In the genomic region with DNA sequence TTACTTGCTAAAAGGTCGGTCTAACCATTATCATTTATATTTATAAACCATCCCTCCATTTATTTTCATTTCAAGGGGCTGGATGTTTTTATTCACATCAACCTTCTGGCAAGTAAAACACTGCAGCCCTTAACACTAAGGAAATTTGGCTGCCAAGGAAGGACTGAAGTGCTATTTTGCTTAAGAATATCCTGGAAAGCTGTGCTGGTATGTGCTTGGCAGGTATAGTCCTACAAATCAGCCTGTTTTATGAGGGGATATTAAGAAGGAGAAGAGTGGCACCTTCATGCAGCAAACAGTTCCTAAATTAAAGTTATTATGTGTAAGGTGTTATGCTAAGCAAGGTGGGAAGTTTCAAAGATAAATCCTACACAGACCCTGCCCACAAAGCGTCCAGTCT, we compare ENCODE assay signal across 23 cellular contexts. TPM values are rescaled to one million over a fixed set of nuclear protein-coding genes. Genes with fewer than 3 reads are reported as not detected.
A peak's percentile ranks its signal among the peaks of the same experiment; 100 is the strongest.
DNase-seq lines count a peak whose midpoint lies in the region; ATAC-seq, FAIRE-seq and TF ChIP-seq lines count a peak whose summit lies in the region.
"Had no signal": no experiment of that assay in that cellular context is flagged by ENCODE, and none has a peak within 500 bp of the region (broad histone marks: within the 10 kb centered on the region; RNA-seq: fewer than 3 reads in every experiment).

No MANE protein-coding gene starts in this region.

- 59 to 86% (median 75%) methylated on average over 2 of the region's 2 CpGs for WGBS in stomach, 5 donors

- H3K27me3 ChIP-seq in GM23338 (ENCODE audit: insufficient read depth) (no peaks in the 10 kb centered on the region), astrocyte (ENCODE audit: insufficient read depth, low read length) (no peaks in the 10 kb centered on the region), muscle layer of colon (ENCODE audit: control insufficient read depth in 1 of 2, insufficient read depth in 2 of 2, low read length in 2 of 2) (no peaks in the 10 kb centered on the region), stomach (no peaks in the 10 kb centered on the region)
- H3K27me3 ChIP-seq: neutrophil, Peyer's patch had no signal

- H3K9me3 ChIP-seq in astrocyte (ENCODE audit: insufficient read depth, low read depth, low read length) (peaks cover 4% of the 10 kb centered on the region), muscle layer of colon (ENCODE audit: low read length) (no peaks in the 10 kb centered on the region), stomach (peaks cover 0 to 6% (median 0%) of the 10 kb centered on the region in 4 donors)
- H3K9me3 ChIP-seq: neutrophil, Peyer's patch had no signal

- intact Hi-C loops in stomach (cut with DNase I; ENCODE audit: low total_unique reads) = no loop called here

- no peak for DNase-seq in GM23338 (ENCODE audit: low spot score)
- no peak for DNase-seq in astrocyte (ENCODE audit: low read depth)
- no peak for DNase-seq in stomach
- DNase-seq in SHP77 (lab: John Stamatoyannopoulos, UW) = no peak
- no peak for DNase-seq in A172 (ENCODE audit: low spot score)
- DNase-seq in LoVo (ENCODE audit: low spot score) = no peak
- DNase-seq: activated CD4-positive, alpha-beta T cell treated with anti-CD3 and anti-CD28 coated beads for 36 hours; activated CD8-positive, alpha-beta memory T cell treated with anti-CD3 and anti-CD28 coated beads, Interleukin-2, amount 10 ng/mL, durations not matched to agents 7 days and 5 days; activated naive CD8-positive, alpha-beta T cell treated with anti-CD3 and anti-CD28 coated beads, Interleukin-2, amount 50 U/mL, for 24 hours; caudate nucleus; CD4-positive, CD25-positive, alpha-beta regulatory T cell; DMS53; effector memory CD4-positive, alpha-beta T cell; NCI-H1436; Peyer's patch; SK-N-SH; stimulated activated CD4-positive, alpha-beta T cell treated with anti-CD3 and anti-CD28 coated beads, Interleukin-4, amount 100 ng/mL, for 24 hours; T-helper 9 cell had no signal

- ATAC-seq in GM23338 = no peak
- ATAC-seq in activated CD4-positive, CD25-positive, alpha-beta regulatory T cell treated with anti-CD3 and anti-CD28 coated beads, Interleukin-2, amount 50 U/mL, for 24 hours = no peak
- ATAC-seq: activated CD4-positive, alpha-beta T cell treated with anti-CD3 and anti-CD28 coated beads for 36 hours; activated CD8-positive, alpha-beta memory T cell treated with anti-CD3 and anti-CD28 coated beads, Interleukin-2, amount 10 ng/mL, durations not matched to agents 7 days and 5 days; activated naive CD8-positive, alpha-beta T cell treated with anti-CD3 and anti-CD28 coated beads, Interleukin-2, amount 50 U/mL, for 24 hours had no signal

- TF ChIP-seq CTCF in GM23338 (conservative IDR thresholded peaks at IDR 0.05; ENCODE audit: low read depth in 2 of 2) (no peak), astrocyte (IDR thresholded peaks at IDR 0.05; ENCODE audit: insufficient read depth, low read depth, low read length) (no peak), stomach (IDR thresholded peaks at IDR 0.05) (no peak)

- H3K36me3 ChIP-seq in GM23338 (ENCODE audit: insufficient read depth) (no peaks in the 10 kb centered on the region), astrocyte (ENCODE audit: insufficient read depth, low read length) (no peaks in the 10 kb centered on the region), muscle layer of colon (ENCODE audit: insufficient read depth, low read length) (no peaks in the 10 kb centered on the region), stomach (no peaks in the 10 kb centered on the region)
- H3K36me3 ChIP-seq: neutrophil, Peyer's patch had no signal

- H3K27me3 Mint-ChIP-seq in GM23338 (ENCODE audit: insufficient read depth, low read depth, poor library complexity) (no peaks in the 10 kb centered on the region), astrocyte (ENCODE audit: low read depth, unreplicated experiment) (no peaks in the 10 kb centered on the region)
- H3K27me3 Mint-ChIP-seq: activated CD4-positive, alpha-beta T cell treated with anti-CD3 and anti-CD28 coated beads for 36 hours; activated CD8-positive, alpha-beta memory T cell treated with anti-CD3 and anti-CD28 coated beads, Interleukin-2, amount 10 ng/mL, durations not matched to agents 7 days and 5 days; activated naive CD8-positive, alpha-beta T cell treated with anti-CD3 and anti-CD28 coated beads, Interleukin-2, amount 50 U/mL, for 24 hours; CD4-positive, CD25-positive, alpha-beta regulatory T cell had no signal

- no peak overlapping the region for H2AFZ ChIP-seq in GM23338
- no peak overlapping the region for H2AFZ ChIP-seq in astrocyte (ENCODE audit: low read depth, low read length)

- H3K27ac ChIP-seq in GM23338 (ENCODE audit: low read depth) (peak overlapping the region; percentile 61), astrocyte (ENCODE audit: low read depth, low read length) (peak overlapping the region; percentile 34), muscle layer of colon (ENCODE audit: low read depth, low read length) (peak overlapping the region; percentile 16), stomach (peak overlapping the region in 4 of 5 donors; percentile 4 to 69 (median 62))
- H3K27ac ChIP-seq: neutrophil, Peyer's patch had no signal

- H3K9me3 Mint-ChIP-seq in GM23338 = peaks cover 11% of the 10 kb centered on the region
- H3K9me3 Mint-ChIP-seq in astrocyte (ENCODE audit: unreplicated experiment) = peaks cover 6% of the 10 kb centered on the region

- FAIRE-seq in astrocyte (lab: Jason Lieb, UNC) = no peak
- FAIRE-seq: GM12892 had no signal

- H3K4me3 ChIP-seq in GM23338 (no peak overlapping the region), astrocyte (ENCODE audit: insufficient read depth, low read depth, low read length) (no peak overlapping the region), muscle layer of colon (ENCODE audit: low read depth in 1 of 2, low read length in 2 of 2) (no peak overlapping the region), stomach (no peak overlapping the region)
- H3K4me3 ChIP-seq: Peyer's patch, skin epidermis had no signal

- H3K4me1 Mint-ChIP-seq in GM23338 (peaks cover 54% of the 10 kb centered on the region), astrocyte (ENCODE audit: low read depth, unreplicated experiment) (peaks cover 32% of the 10 kb centered on the region)
- H3K4me1 Mint-ChIP-seq: activated CD8-positive, alpha-beta memory T cell treated with anti-CD3 and anti-CD28 coated beads, Interleukin-2, amount 10 ng/mL, durations not matched to agents 7 days and 5 days had no signal

- no peak for TF ChIP-seq EP300 in stomach (IDR thresholded peaks at IDR 0.05)

- peak overlapping the region; percentile 22 for H3K4me2 ChIP-seq in GM23338
- H3K4me2 ChIP-seq in astrocyte (ENCODE audit: low read length) = peak overlapping the region; percentile 65
- H3K4me2 ChIP-seq: SK-N-SH had no signal

- H4K20me1 ChIP-seq in GM23338 (replicated peaks; ENCODE audit: insufficient read depth) = no peaks in the 10 kb centered on the region
- peaks cover 3% of the 10 kb centered on the region for H4K20me1 ChIP-seq in astrocyte (ENCODE audit: insufficient read depth, low read length)

- no peaks in the 10 kb centered on the region for H3F3A ChIP-seq in GM23338 (replicated peaks; ENCODE audit: low read depth)

- H3K4me1 ChIP-seq in GM23338 (ENCODE audit: insufficient read depth) = peaks cover 46% of the 10 kb centered on the region
- peaks cover 18% of the 10 kb centered on the region for H3K4me1 ChIP-seq in astrocyte (ENCODE audit: insufficient read depth, low read length)
- H3K4me1 ChIP-seq in muscle layer of colon (ENCODE audit: insufficient read depth, low read length) = peaks cover 12% of the 10 kb centered on the region
- H3K4me1 ChIP-seq in stomach = peaks cover 24 to 66% (median 41%) of the 10 kb centered on the region in 4 donors

- H3K9me2 ChIP-seq in GM23338 (ENCODE audit: insufficient read depth) = no peaks in the 10 kb centered on the region
- H3K9me2 ChIP-seq: SK-N-SH had no signal

- no peak for TF ChIP-seq POLR2A in stomach (IDR thresholded peaks at IDR 0.05)

- H3K4me3 Mint-ChIP-seq in GM23338 (no peak overlapping the region), astrocyte (ENCODE audit: unreplicated experiment) (no peak overlapping the region)
- H3K4me3 Mint-ChIP-seq: activated CD4-positive, alpha-beta T cell treated with anti-CD3 and anti-CD28 coated beads for 36 hours; activated CD8-positive, alpha-beta memory T cell treated with anti-CD3 and anti-CD28 coated beads, Interleukin-2, amount 10 ng/mL, durations not matched to agents 7 days and 5 days; activated naive CD8-positive, alpha-beta T cell treated with anti-CD3 and anti-CD28 coated beads, Interleukin-2, amount 50 U/mL, for 24 hours; CD4-positive, CD25-positive, alpha-beta regulatory T cell had no signal

- H3K36me3 Mint-ChIP-seq in GM23338 (ENCODE audit: low read depth) (peaks cover 23% of the 10 kb centered on the region), astrocyte (ENCODE audit: low read depth, unreplicated experiment) (peaks cover 4% of the 10 kb centered on the region)
- H3K36me3 Mint-ChIP-seq: activated CD8-positive, alpha-beta memory T cell treated with anti-CD3 and anti-CD28 coated beads, Interleukin-2, amount 10 ng/mL, durations not matched to agents 7 days and 5 days had no signal

- H3K9ac ChIP-seq in astrocyte (ENCODE audit: low read length) (peak overlapping the region; percentile 1), muscle layer of colon (ENCODE audit: low read length) (no peak overlapping the region)
- H3K9ac ChIP-seq: SK-N-SH had no signal

- H3K27ac Mint-ChIP-seq in GM23338 (no peak overlapping the region), astrocyte (ENCODE audit: unreplicated experiment) (no peak overlapping the region)
- H3K27ac Mint-ChIP-seq: activated CD4-positive, alpha-beta T cell treated with anti-CD3 and anti-CD28 coated beads for 36 hours; activated CD8-positive, alpha-beta memory T cell treated with anti-CD3 and anti-CD28 coated beads, Interleukin-2, amount 10 ng/mL, durations not matched to agents 7 days and 5 days; activated naive CD8-positive, alpha-beta T cell treated with anti-CD3 and anti-CD28 coated beads, Interleukin-2, amount 50 U/mL, for 24 hours; CD4-positive, CD25-positive, alpha-beta regulatory T cell had no signal

- peaks cover 94% of the 10 kb centered on the region for H3K79me2 ChIP-seq in GM23338 (replicated peaks; ENCODE audit: insufficient read depth)
- peaks cover 82% of the 10 kb centered on the region for H3K79me2 ChIP-seq in astrocyte (ENCODE audit: insufficient read depth, low read length)

RNA-seq across cellular contexts. Expression of a gene that starts 9.8 kb away (rescaled TPM):
- total RNA-seq in GM23338 (2014; rRNA removed; shearing (Covaris generic)) = 44.7 and 67.7 TPM in 2 replicates
- polyA plus RNA-seq in GM23338 (2016; fragmentation: Nextera tagmentation; extraction: Ambion mirVana) = 77.4 and 105 TPM in 2 replicates
- 32.7 and 44.7 TPM in 2 replicates for total RNA-seq in astrocyte
- total RNA-seq in stomach = 100 to 1,000 TPM in 2 of 5 donors, 10 to 100 TPM in 3; 25.8 to 126 (median 59.6) TPM
- polyA plus RNA-seq in stomach = 10 to 100 TPM in 2 of 3 donors, 1 to 10 TPM in 1; 3.0 to 14.1 (median 10.6) TPM
- total RNA-seq in A172 (2014; rRNA removed; shearing (Covaris generic)) = 15.5 and 21.3 TPM in 2 replicates
